ENCODE assay signal across 32 cellular contexts in genomic region chr10:12144538-12144937, GRCh38.
"Had no signal": no experiment of that assay in that cellular context is flagged by ENCODE, and none has a peak within 500 bp of the region (broad histone marks: within the 10 kb centered on the region; RNA-seq: fewer than 3 reads in every experiment).

No MANE protein-coding gene starts in this region.

- H3K4me1 Mint-ChIP-seq: activated CD4-positive, alpha-beta memory T cell treated with anti-CD3 and anti-CD28 coated beads, Interleukin-2, amount 10 ng/mL, durations not matched to agents 7 days and 5 days; activated CD8-positive, alpha-beta memory T cell treated with anti-CD3 and anti-CD28 coated beads, Interleukin-2, amount 10 ng/mL, durations not matched to agents 7 days and 5 days; activated naive CD8-positive, alpha-beta T cell treated with anti-CD3 and anti-CD28 coated beads for 36 hours; brain had no signal

- H3K27ac ChIP-seq: PC-9, RWPE1, WERI-Rb-1 had no signal

- H3K36me3 ChIP-seq: WERI-Rb-1 had no signal

- H3K27ac Mint-ChIP-seq: activated CD4-positive, alpha-beta memory T cell treated with anti-CD3 and anti-CD28 coated beads, Interleukin-2, amount 10 ng/mL, durations not matched to agents 7 days and 5 days; activated CD8-positive, alpha-beta memory T cell treated with anti-CD3 and anti-CD28 coated beads, Interleukin-2, amount 10 ng/mL, durations not matched to agents 7 days and 5 days; activated naive CD4-positive, alpha-beta T cell treated with anti-CD3 and anti-CD28 coated beads for 36 hours; activated naive CD8-positive, alpha-beta T cell treated with anti-CD3 and anti-CD28 coated beads for 36 hours; brain had no signal

- ATAC-seq: activated CD8-positive, alpha-beta memory T cell treated with anti-CD3 and anti-CD28 coated beads, Interleukin-2, amount 10 ng/mL, durations not matched to agents 7 days and 5 days; Right ventricle myocardium inferior; SK-N-SH treated with all-trans-retinoic acid at 6 μM for 48 hours had no signal

- H3K4me3 Mint-ChIP-seq: activated CD4-positive, alpha-beta memory T cell treated with anti-CD3 and anti-CD28 coated beads, Interleukin-2, amount 10 ng/mL, durations not matched to agents 7 days and 5 days; activated CD8-positive, alpha-beta memory T cell treated with anti-CD3 and anti-CD28 coated beads, Interleukin-2, amount 10 ng/mL, durations not matched to agents 7 days and 5 days; activated naive CD4-positive, alpha-beta T cell treated with anti-CD3 and anti-CD28 coated beads for 36 hours; activated naive CD8-positive, alpha-beta T cell treated with anti-CD3 and anti-CD28 coated beads for 36 hours; brain had no signal

- H3K9me3 Mint-ChIP-seq: activated CD4-positive, alpha-beta memory T cell treated with anti-CD3 and anti-CD28 coated beads, Interleukin-2, amount 10 ng/mL, durations not matched to agents 7 days and 5 days; activated naive CD4-positive, alpha-beta T cell treated with anti-CD3 and anti-CD28 coated beads for 36 hours; activated naive CD8-positive, alpha-beta T cell treated with anti-CD3 and anti-CD28 coated beads for 36 hours; brain had no signal

- H3K4me3 ChIP-seq: PC-9 had no signal

- DNase-seq: activated CD4-positive, alpha-beta memory T cell treated with anti-CD3 and anti-CD28 coated beads, Interleukin-2, amount 10 ng/mL, durations not matched to agents 7 days and 5 days; activated CD4-positive, alpha-beta T cell treated with anti-CD3 and anti-CD28 coated beads for 1 hour; activated CD4-positive, alpha-beta T cell treated with anti-CD3 and anti-CD28 coated beads for 48 hours; activated CD4-positive, CD25-positive, alpha-beta regulatory T cell; activated CD8-positive, alpha-beta memory T cell treated with anti-CD3 and anti-CD28 coated beads for 24 hours; activated CD8-positive, alpha-beta memory T cell treated with anti-CD3 and anti-CD28 coated beads, Interleukin-2, amount 10 ng/mL, durations not matched to agents 7 days and 5 days; activated CD8-positive, alpha-beta memory T cell treated with anti-CD3 and anti-CD28 coated beads, Interleukin-2, amount 50 U/mL, for 48 hours; activated gamma-delta T cell; activated naive CD4-positive, alpha-beta T cell treated with anti-CD3 and anti-CD28 coated beads for 36 hours; activated naive CD8-positive, alpha-beta T cell treated with anti-CD3 and anti-CD28 coated beads for 36 hours; activated T-cell treated with anti-CD3 and anti-CD28 coated beads, Interleukin-2, amount 50 U/mL, for 48 hours; caudate nucleus; NCI-H1092 treated with DMSO at 0.1 percent for 48 hours; NCI-H1417; NCI-H146; NCI-H187; NCI-H2029 treated with DMSO at 0.1 percent for 48 hours; NCI-H2107; NCI-H2171; NCI-H510A; NCI-H526; NCI-H748 treated with DMSO at 0.1 percent for 48 hours; NK-92 treated with Interleukin-12 subunit alpha and Interleukin-12 subunit beta, amount 100 ng/mL, for 24 hours; PC-9; SIG-M5; T-helper 1 cell; T1000; WERI-Rb-1 had no signal

- H3K27me3 Mint-ChIP-seq: activated CD4-positive, alpha-beta memory T cell treated with anti-CD3 and anti-CD28 coated beads, Interleukin-2, amount 10 ng/mL, durations not matched to agents 7 days and 5 days; activated CD8-positive, alpha-beta memory T cell treated with anti-CD3 and anti-CD28 coated beads, Interleukin-2, amount 10 ng/mL, durations not matched to agents 7 days and 5 days; activated naive CD8-positive, alpha-beta T cell treated with anti-CD3 and anti-CD28 coated beads for 36 hours; brain had no signal
